9 cellular contexts compared by ENCODE assay signal in the genomic region with DNA sequence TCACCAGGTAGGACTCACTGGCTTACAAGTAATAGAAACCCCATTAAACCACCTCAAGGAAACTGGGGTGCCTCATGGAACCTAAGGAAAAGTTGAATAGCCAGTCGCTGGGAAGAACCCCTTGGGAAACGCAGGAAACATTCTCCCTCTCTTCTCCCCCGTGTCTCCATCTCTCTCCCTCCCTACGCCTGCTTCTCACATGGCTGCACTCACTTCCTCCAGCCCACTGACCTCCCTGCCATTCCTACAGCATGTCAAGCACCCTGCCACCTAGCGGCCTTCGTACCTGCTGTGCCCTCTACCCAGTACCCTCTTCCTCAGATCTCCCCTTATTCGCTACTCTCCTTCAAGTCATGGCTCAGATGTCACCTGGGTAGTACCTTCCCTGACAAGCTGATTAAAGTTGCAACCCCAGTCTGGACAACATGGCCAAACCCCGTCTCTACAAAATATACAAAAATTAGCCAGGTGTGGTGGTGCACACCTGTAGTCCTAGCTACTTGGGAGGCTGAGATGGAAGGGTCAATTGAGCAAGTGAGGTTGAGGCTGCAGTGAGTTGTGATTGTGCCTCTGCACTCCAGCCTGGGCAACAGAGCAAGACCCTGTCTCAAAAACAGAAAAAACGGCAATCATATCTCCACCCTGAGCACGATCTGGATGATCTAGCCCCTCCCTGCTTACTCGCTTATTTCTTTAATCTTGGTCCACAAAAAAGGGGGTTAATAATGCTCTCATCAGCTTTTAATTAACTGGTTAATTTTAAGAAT. TPM values are rescaled to one million over a fixed set of nuclear protein-coding genes. Genes with fewer than 3 reads are reported as not detected.
DNase-seq lines count a peak whose midpoint lies in the region; ATAC-seq, FAIRE-seq and TF ChIP-seq lines count a peak whose summit lies in the region.
"Had no signal": no experiment of that assay in that cellular context is flagged by ENCODE, and none has a peak within 500 bp of the region (broad histone marks: within the 10 kb centered on the region; RNA-seq: fewer than 3 reads in every experiment).

No MANE protein-coding gene starts in this region.

- peaks cover 4% of the 10 kb centered on the region; the same call in 1 of the 2 replicates for H3K23me2 ChIP-seq in H1 (ENCODE audit: low read depth, low read length)

- TF ChIP-seq CTCF in H1 (IDR thresholded peaks at IDR 0.05; ENCODE audit: control extremely low read depth in 1 of 3, insufficient read depth in 1 of 3, low read depth in 1 of 3, low read length in 3 of 3), result peak; percentile 70 to 91 (median 89)
- TF ChIP-seq CTCF in psoas muscle (IDR thresholded peaks at IDR 0.05), result no peak

- no peak overlapping the region for H3K23ac ChIP-seq in H1 (ENCODE audit: insufficient read length)

- peaks cover 0 to 6% of the 10 kb centered on the region in 2 donors for H3K36me3 Mint-ChIP-seq in stimulated activated naive B cell treated with anti-CD40 and anti-IgM and Interleukin-4, amounts not matched to agents 10 μg/mL and 1 μg/mL and 100 μg/mL, for 72 hours
- no peaks in the 10 kb centered on the region for H3K36me3 Mint-ChIP-seq in stimulated activated effector memory CD8-positive, alpha-beta T cell treated with anti-CD3 and anti-CD28 coated beads, Interleukin-12 subunit alpha, Interleukin-12 subunit beta, amount 100 ng/mL, for 72 hours
- H3K36me3 Mint-ChIP-seq: activated CD8-positive, alpha-beta memory T cell treated with anti-CD3 and anti-CD28 coated beads, Interleukin-2, amount 10 ng/mL, durations not matched to agents 7 days and 5 days had no signal

- H3K4me1 ChIP-seq in H1 (replicated peaks in 1 of 4; ENCODE audit: control insufficient read depth in 3 of 4, insufficient read depth in 4 of 4, low read length in 3 of 4) (no peaks in the 10 kb centered on the region; a peak in 2 of 7 replicates), psoas muscle (no peaks in the 10 kb centered on the region)

- H3K79me2 ChIP-seq in H1 (ENCODE audit: control insufficient read depth in 1 of 2, insufficient read depth in 2 of 2, low read length in 2 of 2), result no peaks in the 10 kb centered on the region

- H2BK120ac ChIP-seq in H1 (replicated peaks; ENCODE audit: low read depth, low read length), result no peak overlapping the region

- no peak overlapping the region for H4K8ac ChIP-seq in H1 (ENCODE audit: extremely low read depth, insufficient read depth, low read length)

- ATAC-seq in stimulated activated naive B cell treated with anti-CD40 and anti-IgM and Interleukin-4, amounts not matched to agents 10 μg/mL and 1 μg/mL and 100 μg/mL, for 72 hours (replicated peaks), result peak; percentile 56 to 57
- ATAC-seq in stimulated activated effector memory CD8-positive, alpha-beta T cell treated with anti-CD3 and anti-CD28 coated beads, Interleukin-12 subunit alpha, Interleukin-12 subunit beta, amount 100 ng/mL, for 72 hours, result no peak
- ATAC-seq in psoas muscle, result no peak
- ATAC-seq: activated CD8-positive, alpha-beta memory T cell treated with anti-CD3 and anti-CD28 coated beads, Interleukin-2, amount 10 ng/mL, durations not matched to agents 7 days and 5 days had no signal

- no peaks in the 10 kb centered on the region for H4K20me1 ChIP-seq in H1 (replicated peaks in 1 of 2; ENCODE audit: control insufficient read depth in 1 of 2, insufficient read depth in 2 of 2, low read length in 2 of 2)

- H3K9me3 ChIP-seq in H1 (ENCODE audit: insufficient read depth in 2 of 2, low read depth in 1 of 2, low read length in 1 of 2), result no peaks in the 10 kb centered on the region
- H3K9me3 ChIP-seq in psoas muscle, result no peaks in the 10 kb centered on the region

- H2BK20ac ChIP-seq in H1 (ENCODE audit: low read length), result no peak overlapping the region

- WGBS in H1 (ENCODE audit: extremely low coverage in 1 of 2, insufficient coverage in 1 of 2, insufficient read length in 1 of 2, insufficient replicate concordance in 2 of 2, low coverage in 1 of 2, low lambda C conversion rate in 2 of 2, missing lambda C conversion rate in 1 of 2), 2 experiments, result 53% methylated on average over 11 of the region's 11 CpGs; no CpG with 5 or more reads in 1 of the 2 experiments
- WGBS in psoas muscle, 3 donors, result 38 to 49% (median 46%) methylated on average over 11 of the region's 11 CpGs

- H3K27ac Mint-ChIP-seq in stimulated activated naive B cell treated with anti-CD40 and anti-IgM and Interleukin-4, amounts not matched to agents 10 μg/mL and 1 μg/mL and 100 μg/mL, for 72 hours, result peak overlapping the region; percentile 52
- H3K27ac Mint-ChIP-seq in stimulated activated effector memory CD8-positive, alpha-beta T cell treated with anti-CD3 and anti-CD28 coated beads, Interleukin-12 subunit alpha, Interleukin-12 subunit beta, amount 100 ng/mL, for 72 hours, result no peak overlapping the region
- H3K27ac Mint-ChIP-seq: activated CD8-positive, alpha-beta memory T cell treated with anti-CD3 and anti-CD28 coated beads, Interleukin-2, amount 10 ng/mL, durations not matched to agents 7 days and 5 days had no signal

- no peak overlapping the region for H2AFZ ChIP-seq in H1 (ENCODE audit: low read length)

- H4K91ac ChIP-seq in H1 (replicated peaks; ENCODE audit: insufficient read length, low read length), result no peak overlapping the region

- H3K4me3 Mint-ChIP-seq in stimulated activated naive B cell treated with anti-CD40 and anti-IgM and Interleukin-4, amounts not matched to agents 10 μg/mL and 1 μg/mL and 100 μg/mL, for 72 hours, result peak overlapping the region in 1 of 2 donors; percentile 4
- no peak overlapping the region for H3K4me3 Mint-ChIP-seq in stimulated activated effector memory CD8-positive, alpha-beta T cell treated with anti-CD3 and anti-CD28 coated beads, Interleukin-12 subunit alpha, Interleukin-12 subunit beta, amount 100 ng/mL, for 72 hours
- H3K4me3 Mint-ChIP-seq: activated CD8-positive, alpha-beta memory T cell treated with anti-CD3 and anti-CD28 coated beads, Interleukin-2, amount 10 ng/mL, durations not matched to agents 7 days and 5 days had no signal

- peak; percentile 35 to 51 for TF ChIP-seq RAD21 in H1 (IDR thresholded peaks at IDR 0.05 in 1 of 2, conservative IDR thresholded peaks at IDR 0.05 in 1 of 2; ENCODE audit: low read depth in 2 of 2, low read length in 2 of 2)

- H3K79me1 ChIP-seq in H1 (ENCODE audit: low read depth, low read length), result no peaks in the 10 kb centered on the region

- H3K4me3 ChIP-seq in H1 (ENCODE audit: extremely low read depth in 1 of 4, insufficient read depth in 2 of 4, low read depth in 3 of 4, low read length in 4 of 4) (no peak overlapping the region), psoas muscle (no peak overlapping the region)

- intact Hi-C loops in psoas muscle (cut with DNase I), result loop anchor here (2.0 to 10.0 kb wide), 3 partner anchors 102 to 125 kb away; no protein-coding TSS in a partner anchor

- no peak overlapping the region for H2BK5ac ChIP-seq in H1 (ENCODE audit: low read depth, low read length)

- FAIRE-seq in H1 (lab: Jason Lieb, UNC), result no peak

- POLR2A ChIA-PET in H1 (lab: Charles Lee; ENCODE audit: partially characterized antibody), result no interaction called here

- no peak for TF ChIP-seq EP300 in H1 (IDR thresholded peaks at IDR 0.05; ENCODE audit: borderline replicate concordance in 1 of 2, low read depth in 2 of 2, low read length in 2 of 2)

- no peak overlapping the region for H3K14ac ChIP-seq in H1 (ENCODE audit: insufficient read length)

- TF ChIP-seq POLR2A in H1 (IDR thresholded peaks at IDR 0.05; ENCODE audit: control extremely low read depth in 1 of 2, low read depth in 2 of 2, low read length in 2 of 2), result no peak

- H4K5ac ChIP-seq in H1 (ENCODE audit: insufficient read length, low read depth, low read length), result no peak overlapping the region

- no peak overlapping the region for H3K27ac ChIP-seq in H1 (ENCODE audit: low read depth, low read length)
- H3K27ac ChIP-seq in psoas muscle, result no peak overlapping the region

- 0 out of 2 replicates have a peak overlapping the region, but pooled peaks have one; percentile 9 for H2BK12ac ChIP-seq in H1 (ENCODE audit: low read depth, low read length)

- H3K36me3 ChIP-seq in H1 (ENCODE audit: control insufficient read depth in 2 of 4, insufficient read depth in 4 of 4, low read length in 3 of 4) (no peaks in the 10 kb centered on the region), psoas muscle (ENCODE audit: insufficient read depth in 1 of 2, low read depth in 1 of 2) (no peaks in the 10 kb centered on the region)

- no peak overlapping the region for H3K56ac ChIP-seq in H1 (replicated peaks; ENCODE audit: insufficient read length, low read depth, low read length)

- no peak overlapping the region for H2BK15ac ChIP-seq in H1 (ENCODE audit: low read length)

- H3K4ac ChIP-seq in H1 (replicated peaks; ENCODE audit: insufficient read length, low read depth, low read length), result no peak overlapping the region

- CTCF ChIA-PET in H1 (lab: Charles Lee; ENCODE audit: partially characterized antibody), result interaction anchor here (0.6 to 8.3 kb wide), 27 partner anchors 9 to 399 kb away, joined by 3 to 139 read pairs (median 4); partner anchors contain the start of genes OAS2 and RASAL1

- peaks cover 51 to 73% of the 10 kb centered on the region in 2 donors for H3K4me1 Mint-ChIP-seq in stimulated activated naive B cell treated with anti-CD40 and anti-IgM and Interleukin-4, amounts not matched to agents 10 μg/mL and 1 μg/mL and 100 μg/mL, for 72 hours
- H3K4me1 Mint-ChIP-seq in stimulated activated effector memory CD8-positive, alpha-beta T cell treated with anti-CD3 and anti-CD28 coated beads, Interleukin-12 subunit alpha, Interleukin-12 subunit beta, amount 100 ng/mL, for 72 hours, result peaks cover 7% of the 10 kb centered on the region
- H3K4me1 Mint-ChIP-seq: activated CD8-positive, alpha-beta memory T cell treated with anti-CD3 and anti-CD28 coated beads, Interleukin-2, amount 10 ng/mL, durations not matched to agents 7 days and 5 days had no signal

- no peak overlapping the region for H2AK5ac ChIP-seq in H1 (ENCODE audit: low read depth, low read length)

- H3K18ac ChIP-seq in H1 (ENCODE audit: extremely low read depth, low read length), result no peak overlapping the region; the same call in 1 of the 2 replicates

- no peak overlapping the region for H3K9ac ChIP-seq in H1 (replicated peaks in 1 of 4; ENCODE audit: extremely low read depth in 1 of 4, low read depth in 3 of 4, low read length in 3 of 4)

- DNase-seq in activated effector memory CD4-positive, alpha-beta T cell treated with anti-CD3 and anti-CD28 coated beads, Interleukin-2, amount 50 U/mL, for 16 hours, result peak; percentile 49
- no peak for DNase-seq in activated effector memory CD4-positive, alpha-beta T cell treated with Interleukin-2 at 50 U/mL for 16 hours
- DNase-seq in NCI-H460 (ENCODE audit: extremely low read depth, low read depth), result peak; percentile 20
- peak in 1 of 2 experiments; percentile 72 for DNase-seq in H1 (ENCODE audit: low read depth in 1 of 2, low spot score in 2 of 2)
- no peak for DNase-seq in stimulated activated naive B cell treated with anti-CD40 and anti-IgM and Interleukin-4, amounts not matched to agents 10 μg/mL and 1 μg/mL and 100 μg/mL, for 72 hours
- DNase-seq in stimulated activated effector memory CD8-positive, alpha-beta T cell treated with anti-CD3 and anti-CD28 coated beads, Interleukin-12 subunit alpha, Interleukin-12 subunit beta, amount 100 ng/mL, for 72 hours (ENCODE audit: low spot score in 2 of 2), result no peak
- DNase-seq in activated CD4-positive, CD25-positive, alpha-beta regulatory T cell treated with anti-CD3 and anti-CD28 coated beads, Interleukin-2, amount 50 U/mL, for 72 hours, result no peak
- DNase-seq in psoas muscle, result no peak
- DNase-seq: activated CD8-positive, alpha-beta memory T cell treated with anti-CD3 and anti-CD28 coated beads, Interleukin-2, amount 10 ng/mL, durations not matched to agents 7 days and 5 days had no signal

- H3K27me3 Mint-ChIP-seq in stimulated activated naive B cell treated with anti-CD40 and anti-IgM and Interleukin-4, amounts not matched to agents 10 μg/mL and 1 μg/mL and 100 μg/mL, for 72 hours, result no peaks in the 10 kb centered on the region

- no peaks in the 10 kb centered on the region for H3K9me3 Mint-ChIP-seq in stimulated activated naive B cell treated with anti-CD40 and anti-IgM and Interleukin-4, amounts not matched to agents 10 μg/mL and 1 μg/mL and 100 μg/mL, for 72 hours
- H3K9me3 Mint-ChIP-seq in stimulated activated effector memory CD8-positive, alpha-beta T cell treated with anti-CD3 and anti-CD28 coated beads, Interleukin-12 subunit alpha, Interleukin-12 subunit beta, amount 100 ng/mL, for 72 hours, result no peaks in the 10 kb centered on the region

- peaks cover 0 to 2% (median 2%) of the 10 kb centered on the region in 4 experiments; a peak in 4 of 7 replicates for H3K27me3 ChIP-seq in H1 (replicated peaks in 1 of 4; ENCODE audit: control insufficient read depth in 3 of 4, extremely low read depth in 1 of 4, insufficient read depth in 3 of 4, low read length in 3 of 4)
- peaks cover 0 to 21% (median 9%) of the 10 kb centered on the region in 3 donors for H3K27me3 ChIP-seq in psoas muscle (ENCODE audit: insufficient read depth in 3 of 3, low read length in 2 of 3)

- H3K4me2 ChIP-seq in H1 (ENCODE audit: insufficient read depth in 1 of 2, low read depth in 2 of 2, low read length in 2 of 2), result no peak overlapping the region

RNA-seq across cellular contexts. Expression of gene DTX1, which starts 6.4 kb away (rescaled TPM):
- 0.05 TPM in 1 of 2 replicates, not detected in the other for total RNA-seq in NCI-H460 (2014; rRNA removed; shearing (Covaris generic))
- polyA plus RNA-seq in NCI-H460 (2014; cell fraction: nucleus; rRNA removed), result not detected in 2 replicates
- total RNA-seq in H1 (2021; fragmentation: NEBNext Ultra II Directional; extraction: Animal tissue kit (Norgen Biotek cat#: 25700)), result 6.9 and 8.6 TPM in 2 replicates
- polyA plus RNA-seq in H1 (2011; rRNA removed) (4.7 and 7.0 TPM in 2 replicates), psoas muscle (under 1 TPM; 0.59 to 0.86 (median 0.69) TPM)
- 5.3 TPM for polyA plus RNA-seq in H1 (2011; cell fraction: cytosol; rRNA removed)
- polyA plus RNA-seq in H1 (2011; cell fraction: nucleus; rRNA removed), result 7.4 TPM
- polyA plus RNA-seq in H1 (2012, experiment 1 of 2), result 4.1 to 7.7 TPM (median 6.1 TPM) in 4 replicates
- polyA plus RNA-seq in H1 (2012, experiment 2 of 2), result 6.5 TPM
- 4.9 TPM for polyA plus RNA-seq in H1 (2013, experiment 1 of 2)
- polyA plus RNA-seq in H1 (2013, experiment 2 of 2), result 4.6 TPM
- polyA minus RNA-seq in H1 (2011; rRNA and poly(A)+ RNA removed), result 3.0 and 3.6 TPM in 2 replicates
- polyA minus RNA-seq in H1 (2011; cell fraction: cytosol; rRNA and poly(A)+ RNA removed), result 5.7 TPM
- polyA minus RNA-seq in H1 (2011; cell fraction: nucleus; rRNA and poly(A)+ RNA removed), result 3.8 TPM
- 1 to 10 TPM in 2 of 4 donors, under 1 TPM in 2; 0.49 to 2.4 (median 1.2) TPM for total RNA-seq in psoas muscle

Comparison
In these comparisons a context has a peak if more than half of its experiments do, and no peak if none do; other contexts are left out.
1. DNase-seq: peak in activated effector memory CD4-positive, alpha-beta T cell treated with anti-CD3 and anti-CD28 coated beads, Interleukin-2, amount 50 U/mL, for 16 hours (single experiment) and NCI-H460 (single experiment); none in activated effector memory CD4-positive, alpha-beta T cell treated with Interleukin-2 at 50 U/mL for 16 hours (single experiment), stimulated activated naive B cell treated with anti-CD40 and anti-IgM and Interleukin-4, amounts not matched to agents 10 μg/mL and 1 μg/mL and 100 μg/mL, for 72 hours (single experiment), stimulated activated effector memory CD8-positive, alpha-beta T cell treated with anti-CD3 and anti-CD28 coated beads, Interleukin-12 subunit alpha, Interleukin-12 subunit beta, amount 100 ng/mL, for 72 hours (0 of 2), activated CD4-positive, CD25-positive, alpha-beta regulatory T cell treated with anti-CD3 and anti-CD28 coated beads, Interleukin-2, amount 50 U/mL, for 72 hours (single experiment) and psoas muscle (0 of 2).
2. ATAC-seq: peak in stimulated activated naive B cell treated with anti-CD40 and anti-IgM and Interleukin-4, amounts not matched to agents 10 μg/mL and 1 μg/mL and 100 μg/mL, for 72 hours (2 of 2); none in stimulated activated effector memory CD8-positive, alpha-beta T cell treated with anti-CD3 and anti-CD28 coated beads, Interleukin-12 subunit alpha, Interleukin-12 subunit beta, amount 100 ng/mL, for 72 hours (single experiment) and psoas muscle (0 of 4).